ENCODE assay signal across 20 cellular contexts in genomic region chr17:3815122-3815521, GRCh38. TPM values are rescaled to one million over a fixed set of nuclear protein-coding genes. Genes with fewer than 3 reads are reported as not detected.
DNase-seq lines count a peak whose midpoint lies in the region; ATAC-seq, FAIRE-seq and TF ChIP-seq lines count a peak whose summit lies in the region.
"Had no signal": no experiment of that assay in that cellular context is flagged by ENCODE, and none has a peak within 500 bp of the region (broad histone marks: within the 10 kb centered on the region; RNA-seq: fewer than 3 reads in every experiment).

No MANE protein-coding gene starts in this region.

- no peak for TF ChIP-seq CTCF in CD8-positive, alpha-beta T cell (IDR thresholded peaks at IDR 0.05)
- TF ChIP-seq CTCF in WTC11 (IDR thresholded peaks at IDR 0.05) (no peak), gastrocnemius medialis (IDR thresholded peaks at IDR 0.05 in 4 of 5, conservative IDR thresholded peaks at IDR 0.05 in 1 of 5) (no peak)

- H3K27ac Mint-ChIP-seq in CD8-positive, alpha-beta T cell, result peak overlapping the region; percentile 62
- peak overlapping the region; percentile 10; the same call in 1 of the 2 replicates for H3K27ac Mint-ChIP-seq in WTC11
- no peak overlapping the region for H3K27ac Mint-ChIP-seq in activated T-helper 1 cell treated with anti-CD3 and anti-CD28 coated beads, Interleukin-12 subunit alpha, Interleukin-12 subunit beta, Interleukin-2, Interleukin-4 antibody, amounts not matched to agents 30 ng/mL and 10 ng/mL and 1 ng/mL, durations not matched to agents 14 hours and 24 hours and 36 hours

- H3K4me3 Mint-ChIP-seq in CD8-positive, alpha-beta T cell, result no peak overlapping the region
- H3K4me3 Mint-ChIP-seq in WTC11, result no peak overlapping the region
- no peak overlapping the region for H3K4me3 Mint-ChIP-seq in activated T-helper 1 cell treated with anti-CD3 and anti-CD28 coated beads, Interleukin-12 subunit alpha, Interleukin-12 subunit beta, Interleukin-2, Interleukin-4 antibody, amounts not matched to agents 30 ng/mL and 10 ng/mL and 1 ng/mL, durations not matched to agents 14 hours and 24 hours and 36 hours

- H3K36me3 ChIP-seq in CD8-positive, alpha-beta T cell (ENCODE audit: insufficient read depth, low read length), result peaks cover 46% of the 10 kb centered on the region
- H3K36me3 ChIP-seq in gastrocnemius medialis (peaks cover 0 to 75% of the 10 kb centered on the region in 2 donors), SJCRH30 (peaks cover 10% of the 10 kb centered on the region)

- H3K4me1 ChIP-seq in CD8-positive, alpha-beta T cell (ENCODE audit: insufficient read depth, low read length), result no peaks in the 10 kb centered on the region
- H3K4me1 ChIP-seq in gastrocnemius medialis (peaks cover 15 to 17% of the 10 kb centered on the region in 2 donors), SJCRH30 (no peaks in the 10 kb centered on the region)

- H3K4me1 Mint-ChIP-seq in CD8-positive, alpha-beta T cell (ENCODE audit: low read depth), result no peaks in the 10 kb centered on the region
- no peaks in the 10 kb centered on the region for H3K4me1 Mint-ChIP-seq in WTC11
- peaks cover 1% of the 10 kb centered on the region for H3K4me1 Mint-ChIP-seq in activated T-helper 1 cell treated with anti-CD3 and anti-CD28 coated beads, Interleukin-12 subunit alpha, Interleukin-12 subunit beta, Interleukin-2, Interleukin-4 antibody, amounts not matched to agents 30 ng/mL and 10 ng/mL and 1 ng/mL, durations not matched to agents 14 hours and 24 hours and 36 hours (ENCODE audit: low read depth)

- no peaks in the 10 kb centered on the region for H3K9me3 ChIP-seq in CD8-positive, alpha-beta T cell (ENCODE audit: low read length)
- H3K9me3 ChIP-seq in gastrocnemius medialis (no peaks in the 10 kb centered on the region), SJCRH30 (replicated peaks) (no peaks in the 10 kb centered on the region)

- no peak overlapping the region for H3K27ac ChIP-seq in CD8-positive, alpha-beta T cell (ENCODE audit: low read depth, low read length)
- H3K27ac ChIP-seq in gastrocnemius medialis (peak overlapping the region; percentile 74 to 83 (median 78)), SJCRH30 (no peak overlapping the region)
- H3K27ac ChIP-seq: C4-2B, GM23248 had no signal

- no peaks in the 10 kb centered on the region for H3K27me3 ChIP-seq in CD8-positive, alpha-beta T cell (ENCODE audit: insufficient read depth, low read length)
- H3K27me3 ChIP-seq in gastrocnemius medialis (no peaks in the 10 kb centered on the region), SJCRH30 (no peaks in the 10 kb centered on the region)

- H3K9me3 Mint-ChIP-seq in CD8-positive, alpha-beta T cell, result no peaks in the 10 kb centered on the region
- no peaks in the 10 kb centered on the region for H3K9me3 Mint-ChIP-seq in WTC11
- H3K9me3 Mint-ChIP-seq in activated T-helper 1 cell treated with anti-CD3 and anti-CD28 coated beads, Interleukin-12 subunit alpha, Interleukin-12 subunit beta, Interleukin-2, Interleukin-4 antibody, amounts not matched to agents 30 ng/mL and 10 ng/mL and 1 ng/mL, durations not matched to agents 14 hours and 24 hours and 36 hours, result no peaks in the 10 kb centered on the region

- peaks cover 82% of the 10 kb centered on the region for H3K36me3 Mint-ChIP-seq in CD8-positive, alpha-beta T cell
- H3K36me3 Mint-ChIP-seq in WTC11, result peaks cover 61% of the 10 kb centered on the region
- peaks cover 34% of the 10 kb centered on the region for H3K36me3 Mint-ChIP-seq in activated T-helper 1 cell treated with anti-CD3 and anti-CD28 coated beads, Interleukin-12 subunit alpha, Interleukin-12 subunit beta, Interleukin-2, Interleukin-4 antibody, amounts not matched to agents 30 ng/mL and 10 ng/mL and 1 ng/mL, durations not matched to agents 14 hours and 24 hours and 36 hours (ENCODE audit: low read depth)

- no peak overlapping the region for H3K4me3 ChIP-seq in CD8-positive, alpha-beta T cell (ENCODE audit: low read depth, low read length)
- no peak overlapping the region for H3K4me3 ChIP-seq in gastrocnemius medialis
- H3K4me3 ChIP-seq in SJCRH30, result no peak overlapping the region
- H3K4me3 ChIP-seq: GM23248 had no signal

- in situ Hi-C loops in gastrocnemius medialis (cut with MboI; ENCODE audit: low sequenced_read_pairs in 4 of 4), result loop anchor here in 1 of 4 donors (10.0 kb wide), 1 partner anchor 80 kb away; no protein-coding TSS in a partner anchor

- CTCF ChIA-PET in CD8-positive, alpha-beta T cell (lab: Charles Lee), result interaction anchor here (0.9 to 3.5 kb wide), 2 partner anchors 12 to 77 kb away, joined by 8 to 20 read pairs; no protein-coding TSS in a partner anchor
- CTCF ChIA-PET in WTC11 (lab: Charles Lee), result interaction anchor here (0.8 to 4.2 kb wide), 3 partner anchors 31 to 78 kb away, joined by 3 to 25 read pairs (median 4); partner anchors contain the start of gene NCBP3

- H3K27me3 Mint-ChIP-seq in CD8-positive, alpha-beta T cell (ENCODE audit: low read depth), result no peaks in the 10 kb centered on the region
- H3K27me3 Mint-ChIP-seq in WTC11 (ENCODE audit: low read depth), result no peaks in the 10 kb centered on the region
- H3K27me3 Mint-ChIP-seq in activated T-helper 1 cell treated with anti-CD3 and anti-CD28 coated beads, Interleukin-12 subunit alpha, Interleukin-12 subunit beta, Interleukin-2, Interleukin-4 antibody, amounts not matched to agents 30 ng/mL and 10 ng/mL and 1 ng/mL, durations not matched to agents 14 hours and 24 hours and 36 hours (ENCODE audit: insufficient read depth), result no peaks in the 10 kb centered on the region

- no peak for ATAC-seq in CD8-positive, alpha-beta T cell
- ATAC-seq in WTC11, result no peak
- peak; percentile 99 to 100 for ATAC-seq in gastrocnemius medialis
- ATAC-seq: Right ventricle myocardium inferior had no signal

- TF ChIP-seq POLR2A in gastrocnemius medialis (IDR thresholded peaks at IDR 0.05), result no peak

- POLR2A ChIA-PET in CD8-positive, alpha-beta T cell (lab: Charles Lee), result no interaction called here
- POLR2A ChIA-PET in WTC11 (lab: Charles Lee), result no interaction called here

- intact Hi-C loops in CD8-positive, alpha-beta T cell (cut with DNase I, micrococcal nuclease), result no loop called here
- intact Hi-C loops in gastrocnemius medialis (cut with DNase I; ENCODE audit: low total_unique reads), result no loop called here
- intact Hi-C loops in activated T-helper 1 cell treated with anti-CD3 and anti-CD28 coated beads, Interleukin-12 subunit alpha, Interleukin-12 subunit beta, Interleukin-2, Interleukin-4 antibody, amounts not matched to agents 30 ng/mL and 10 ng/mL and 1 ng/mL, durations not matched to agents 14 hours and 24 hours and 36 hours (cut with micrococcal nuclease), result no loop called here

- no peak for FAIRE-seq in GM19239 (lab: Jason Lieb, UNC)
- FAIRE-seq: RCC 7860 had no signal

- DNase-seq in CD8-positive, alpha-beta T cell, result no peak
- no peak for DNase-seq in WTC11 (ENCODE audit: low spot score)
- DNase-seq in islet precursor cell, result peak; percentile 18
- peak; percentile 44 to 75 for DNase-seq in gastrocnemius medialis
- no peak for DNase-seq in SJCRH30
- no peak for DNase-seq in activated T-helper 1 cell treated with anti-CD3 and anti-CD28 coated beads, Interleukin-12 subunit alpha, Interleukin-12 subunit beta, Interleukin-2, Interleukin-4 antibody, amounts not matched to agents 30 ng/mL and 10 ng/mL and 1 ng/mL, durations not matched to agents 14 hours and 24 hours and 36 hours (ENCODE audit: low spot score)
- DNase-seq in GM19239 (ENCODE audit: insufficient read length, low spot score), result no peak
- DNase-seq: GDM1; GM23248; HCEC 1CT; MM.1S; NCI-H1092 treated with DMSO at 0.1 percent for 48 hours; NCI-H146; NCI-H2081; NCI-H510A; NCI-H748 treated with DMSO at 0.1 percent for 48 hours; NK-92 treated with Interleukin-12 subunit alpha and Interleukin-12 subunit beta, amount 100 ng/mL, for 24 hours had no signal

TF ChIP-seq in WTC11, 78 proteins besides CTCF, POLR2A, EP300 and RAD21 (continues in another document):
- TF ChIP-seq FOXK1 (CRISPR knock-in tag; IDR thresholded peaks at IDR 0.05) (no peak), MLX (CRISPR knock-in tag; IDR thresholded peaks at IDR 0.05) (no peak), ATF6 (CRISPR knock-in tag; IDR thresholded peaks at IDR 0.05) (no peak), CREB1 (CRISPR knock-in tag; IDR thresholded peaks at IDR 0.05) (no peak), JAZF1 (CRISPR knock-in tag; IDR thresholded peaks at IDR 0.05) (no peak)

RNA-seq across cellular contexts. Expression of gene ITGAE, which starts 14.1 kb away (rescaled TPM):
- total RNA-seq in CD8-positive, alpha-beta T cell, result 10 to 100 TPM; 23.0 to 25.7 TPM
- 18.6 to 21.3 TPM (median 19.5 TPM) in 3 replicates for total RNA-seq in WTC11 (2021)
- 10 to 100 TPM; 10.8 to 25.0 (median 23.5) TPM for total RNA-seq in gastrocnemius medialis
- 31.0 and 31.6 TPM in 2 replicates for total RNA-seq in SJCRH30 (2014; rRNA removed; shearing (Covaris generic))
- 31.8 and 35.0 TPM in 2 replicates for total RNA-seq in activated T-helper 1 cell treated with anti-CD3 and anti-CD28 coated beads, Interleukin-12 subunit alpha, Interleukin-12 subunit beta, Interleukin-2, Interleukin-4 antibody, amounts not matched to agents 30 ng/mL and 10 ng/mL and 1 ng/mL, durations not matched to agents 14 hours and 24 hours and 36 hours

RNA-seq across cellular contexts. Expression of gene NCBP3, which starts 30.9 kb away (rescaled TPM):
- 10 to 100 TPM; 28.4 to 35.3 TPM for total RNA-seq in CD8-positive, alpha-beta T cell
- total RNA-seq in WTC11 (2021) (48.7 to 51.3 TPM (median 49.6 TPM) in 3 replicates), gastrocnemius medialis (10 to 100 TPM in 3 of 4 donors, 1 to 10 TPM in 1; 9.5 to 15.2 (median 14.5) TPM)
- 23.3 and 25.4 TPM in 2 replicates for total RNA-seq in SJCRH30 (2014; rRNA removed; shearing (Covaris generic))
- 54.2 and 56.0 TPM in 2 replicates for total RNA-seq in activated T-helper 1 cell treated with anti-CD3 and anti-CD28 coated beads, Interleukin-12 subunit alpha, Interleukin-12 subunit beta, Interleukin-2, Interleukin-4 antibody, amounts not matched to agents 30 ng/mL and 10 ng/mL and 1 ng/mL, durations not matched to agents 14 hours and 24 hours and 36 hours

Comparison
In these comparisons a context has a peak if more than half of its experiments do, and no peak if none do; other contexts are left out.
1. ATAC-seq: peak in gastrocnemius medialis (2 of 2); none in CD8-positive, alpha-beta T cell (single experiment) and WTC11 (single experiment).
2. DNase-seq: peak in islet precursor cell (single experiment) and gastrocnemius medialis (2 of 2); none in CD8-positive, alpha-beta T cell (0 of 7), WTC11 (single experiment), SJCRH30 (0 of 2), activated T-helper 1 cell treated with anti-CD3 and anti-CD28 coated beads, Interleukin-12 subunit alpha, Interleukin-12 subunit beta, Interleukin-2, Interleukin-4 antibody, amounts not matched to agents 30 ng/mL and 10 ng/mL and 1 ng/mL, durations not matched to agents 14 hours and 24 hours and 36 hours (single experiment) and GM19239 (single experiment).
3. H3K27ac ChIP-seq: peak in gastrocnemius medialis (4 of 4); none in CD8-positive, alpha-beta T cell (single experiment) and SJCRH30 (single experiment).